ENCODE assay signal across 12 cellular contexts in genomic region chr10:5896208-5896607, GRCh38. TPM values are rescaled to one million over a fixed set of nuclear protein-coding genes. Genes with fewer than 3 reads are reported as not detected.
DNase-seq lines count a peak whose midpoint lies in the region; ATAC-seq and TF ChIP-seq lines count a peak whose summit lies in the region.
"Had no signal": no experiment of that assay in that cellular context is flagged by ENCODE, and none has a peak within 500 bp of the region (broad histone marks: within the 10 kb centered on the region; RNA-seq: fewer than 3 reads in every experiment).

No MANE protein-coding gene starts in this region.

- intact Hi-C loops in cardiac septum (cut with DNase I) = no loop called here
- intact Hi-C loops in Right ventricle myocardium inferior (cut with DNase I) = no loop called here
- intact Hi-C loops in aorta (cut with DNase I) = loop anchor here in 1 of 2 donors (10.0 kb wide), 1 partner anchor 79 kb away; the partner anchor contains the start of gene IL15RA

- DNase-seq in cardiac septum (ENCODE audit: low spot score) (peak; percentile 38), Right ventricle myocardium inferior (ENCODE audit: missing footprints) (no peak), aorta (no peak), WERI-Rb-1 (no peak), DMS53 treated with DMSO at 0.1 percent for 48 hours (lab: John Stamatoyannopoulos, UW; ENCODE audit: unreplicated experiment) (no peak), NCI-H2107 (lab: John Stamatoyannopoulos, UW) (no peak)
- no peak for DNase-seq in effector memory CD8-positive, alpha-beta T cell
- DNase-seq: NCI-H2171 treated with DMSO at 0.1 percent for 48 hours had no signal

- TF ChIP-seq CTCF in WERI-Rb-1 (IDR thresholded peaks at IDR 0.05; ENCODE audit: low read depth, low read length) = no peak

- ATAC-seq in Right ventricle myocardium inferior (no peak), HG03354 (IDR thresholded peaks at IDR 0.05; ENCODE audit: poor library complexity, severe bottlenecking, unreplicated experiment) (peak; percentile 14), aorta (ENCODE audit: low FRiP score) (no peak)
- ATAC-seq in effector memory CD8-positive, alpha-beta T cell (replicated peaks) = no peak

- H3K9me3 ChIP-seq in aorta (ENCODE audit: control insufficient read depth, low read length) = no peaks in the 10 kb centered on the region
- no peaks in the 10 kb centered on the region for H3K9me3 ChIP-seq in WERI-Rb-1 (ENCODE audit: severe bottlenecking)

- WGBS in aorta, 2 donors = 74 to 77% methylated on average over 2 of the region's 2 CpGs

- H3K27ac ChIP-seq in aorta (ENCODE audit: low read depth in 1 of 2, low read length in 2 of 2) = no peak overlapping the region
- H3K27ac ChIP-seq in WERI-Rb-1 = no peak overlapping the region
- H3K27ac ChIP-seq: RWPE1 had no signal

- H3K4me1 Mint-ChIP-seq in effector memory CD8-positive, alpha-beta T cell (ENCODE audit: low read depth in 2 of 2) = peaks cover 27 to 49% of the 10 kb centered on the region in 2 donors

- H3K27me3 Mint-ChIP-seq in effector memory CD8-positive, alpha-beta T cell = no peaks in the 10 kb centered on the region
- H3K27me3 Mint-ChIP-seq: dendritic cell treated with granulocyte-macrophage colony-stimulating factor and Interleukin-4, amounts not matched to agents 40 ng/mL and 50 ng/mL, for 4 days had no signal

- H3K36me3 ChIP-seq in aorta (ENCODE audit: control insufficient read depth in 1 of 2, insufficient read depth in 2 of 2, low read length in 1 of 2) = peaks cover 3 to 4% of the 10 kb centered on the region in 2 donors
- H3K36me3 ChIP-seq in WERI-Rb-1 = no peaks in the 10 kb centered on the region

- peak overlapping the region; percentile 31 to 47 for H3K27ac Mint-ChIP-seq in effector memory CD8-positive, alpha-beta T cell
- H3K27ac Mint-ChIP-seq: dendritic cell treated with granulocyte-macrophage colony-stimulating factor and Interleukin-4, amounts not matched to agents 40 ng/mL and 50 ng/mL, for 4 days had no signal

- peaks cover 0 to 3% of the 10 kb centered on the region in 2 donors for H3K4me1 ChIP-seq in aorta (ENCODE audit: control insufficient read depth in 1 of 2, insufficient read depth in 2 of 2, low read length in 2 of 2)

- no peak overlapping the region for H3K4me3 ChIP-seq in aorta (ENCODE audit: low read length in 2 of 2)
- no peak overlapping the region for H3K4me3 ChIP-seq in WERI-Rb-1 (ENCODE audit: low read depth, low read length)
- H3K4me3 ChIP-seq: smooth muscle cell had no signal

- peaks cover 0 to 3% of the 10 kb centered on the region in 2 donors for H3K9me3 Mint-ChIP-seq in effector memory CD8-positive, alpha-beta T cell

- peaks cover 7% of the 10 kb centered on the region for H3K36me3 Mint-ChIP-seq in effector memory CD8-positive, alpha-beta T cell (ENCODE audit: insufficient read depth)

- no peaks in the 10 kb centered on the region for H3K27me3 ChIP-seq in aorta (ENCODE audit: control insufficient read depth in 1 of 2, insufficient read depth in 2 of 2, low read length in 1 of 2)
- H3K27me3 ChIP-seq in WERI-Rb-1 (ENCODE audit: insufficient read depth, low read depth, severe bottlenecking) = no peaks in the 10 kb centered on the region

- H3K4me3 Mint-ChIP-seq in effector memory CD8-positive, alpha-beta T cell = peak overlapping the region in 1 of 2 donors; percentile 19
- H3K4me3 Mint-ChIP-seq: dendritic cell treated with granulocyte-macrophage colony-stimulating factor and Interleukin-4, amounts not matched to agents 40 ng/mL and 50 ng/mL, for 4 days had no signal

RNA-seq across cellular contexts. Expression of gene FBH1, which starts 6.2 kb away (rescaled TPM):
- 73.8 TPM for total RNA-seq in cardiac septum
- 78.1 TPM for total RNA-seq in Right ventricle myocardium inferior
- total RNA-seq in aorta = 100 to 1,000 TPM; 108 to 110 TPM
- polyA plus RNA-seq in aorta = 100 to 1,000 TPM in 1 of 2 donors, 10 to 100 TPM in 1; 36.9 to 101 TPM

RNA-seq across cellular contexts. Expression of gene ANKRD16, which starts 6.5 kb away (rescaled TPM):
- 3.9 TPM for total RNA-seq in cardiac septum
- 2.5 TPM for total RNA-seq in Right ventricle myocardium inferior
- total RNA-seq in aorta = 1 to 10 TPM; 4.6 to 8.8 TPM
- polyA plus RNA-seq in aorta = 1 to 10 TPM; 6.1 to 6.7 TPM
